ENCODE assay signal across 23 cellular contexts in genomic region chr3:190764231-190764630, GRCh38.
DNase-seq lines count a peak whose midpoint lies in the region; ATAC-seq and TF ChIP-seq lines count a peak whose summit lies in the region.
"Had no signal": no experiment of that assay in that cellular context is flagged by ENCODE, and none has a peak within 500 bp of the region (broad histone marks: within the 10 kb centered on the region; RNA-seq: fewer than 3 reads in every experiment).

No MANE protein-coding gene starts in this region.

- H3K9me3 Mint-ChIP-seq in activated naive CD4-positive, alpha-beta T cell treated with anti-CD3 and anti-CD28 coated beads, Interleukin-2, amount 10 ng/mL, durations not matched to agents 7 days and 5 days: no peaks in the 10 kb centered on the region

- H3K27ac Mint-ChIP-seq in activated naive CD4-positive, alpha-beta T cell treated with anti-CD3 and anti-CD28 coated beads, Interleukin-2, amount 10 ng/mL, durations not matched to agents 7 days and 5 days: no peak overlapping the region
- H3K27ac Mint-ChIP-seq: CD14-positive monocyte; CD4-positive, alpha-beta memory T cell; CD4-positive, CD25-positive, alpha-beta regulatory T cell; CD8-positive, alpha-beta memory T cell had no signal

- POLR2A ChIA-PET in A673 (lab: Charles Lee; ENCODE audit: low non-redundant PET): no interaction called here

- no peak for TF ChIP-seq CTCF in A673 (conservative IDR thresholded peaks at IDR 0.05; ENCODE audit: low read depth, low read length)

- DNase-seq in A673 (ENCODE audit: low spot score) (peak; percentile 47), NCI-H526 treated with DMSO at 0.1 percent for 48 hours (lab: John Stamatoyannopoulos, UW) (peak; percentile 43), NCI-H1092 (lab: John Stamatoyannopoulos, UW) (no peak)
- no peak for DNase-seq in activated naive CD4-positive, alpha-beta T cell treated with anti-CD3 and anti-CD28 coated beads, Interleukin-2, amount 10 ng/mL, durations not matched to agents 7 days and 5 days
- DNase-seq: 8988T; ACHN; BE2C; C1 segment of cervical spinal cord; CD4-positive, alpha-beta memory T cell; CD4-positive, CD25-positive, alpha-beta regulatory T cell; CD8-positive, alpha-beta memory T cell; COR-L47; DMS 273 treated with DMSO at 0.1 percent for 48 hours; DMS153; DMS53; DMS79; DND-41; EL; GDM1 had no signal

- H3K27me3 ChIP-seq in A673 (replicated peaks; ENCODE audit: insufficient read depth, low read depth, low read length, poor library complexity): no peaks in the 10 kb centered on the region
- H3K27me3 ChIP-seq: BE2C, BLaER1 had no signal

- H3K36me3 ChIP-seq in A673 (ENCODE audit: insufficient read depth, low read length, poor library complexity, severe bottlenecking): no peaks in the 10 kb centered on the region
- H3K36me3 ChIP-seq: BE2C, BLaER1 had no signal

- ATAC-seq in GM18519 (IDR thresholded peaks at IDR 0.05; ENCODE audit: low FRiP score, unreplicated experiment): no peak
- ATAC-seq: GM12878 had no signal

- H3K4me3 ChIP-seq in A673 (ENCODE audit: low read depth, low read length, poor library complexity, severe bottlenecking): no peak overlapping the region
- H3K4me3 ChIP-seq: BLaER1, GM12878 had no signal

- CTCF ChIA-PET in A673 (lab: Charles Lee): no interaction called here
- CTCF ChIA-PET in activated naive CD4-positive, alpha-beta T cell treated with anti-CD3 and anti-CD28 coated beads, Interleukin-2, amount 10 ng/mL, durations not matched to agents 7 days and 5 days (lab: Charles Lee): no interaction called here

- no peaks in the 10 kb centered on the region for H3K27me3 Mint-ChIP-seq in activated naive CD4-positive, alpha-beta T cell treated with anti-CD3 and anti-CD28 coated beads, Interleukin-2, amount 10 ng/mL, durations not matched to agents 7 days and 5 days
- H3K27me3 Mint-ChIP-seq: CD4-positive, alpha-beta memory T cell; CD4-positive, CD25-positive, alpha-beta regulatory T cell; CD8-positive, alpha-beta memory T cell had no signal

- no peaks in the 10 kb centered on the region for H3K4me1 Mint-ChIP-seq in activated naive CD4-positive, alpha-beta T cell treated with anti-CD3 and anti-CD28 coated beads, Interleukin-2, amount 10 ng/mL, durations not matched to agents 7 days and 5 days
- H3K4me1 Mint-ChIP-seq: CD14-positive monocyte; CD4-positive, alpha-beta memory T cell; CD4-positive, CD25-positive, alpha-beta regulatory T cell; CD8-positive, alpha-beta memory T cell had no signal

- no peak overlapping the region for H3K4me3 Mint-ChIP-seq in activated naive CD4-positive, alpha-beta T cell treated with anti-CD3 and anti-CD28 coated beads, Interleukin-2, amount 10 ng/mL, durations not matched to agents 7 days and 5 days
- H3K4me3 Mint-ChIP-seq: CD14-positive monocyte; CD4-positive, alpha-beta memory T cell; CD4-positive, CD25-positive, alpha-beta regulatory T cell; CD8-positive, alpha-beta memory T cell had no signal

- BruUV-seq in A673 (replicated peaks; lab: Mats Ljungman, UMichigan): no TSS peak

- H3K9me3 ChIP-seq in A673 (ENCODE audit: low read depth, low read length, poor library complexity, severe bottlenecking): no peaks in the 10 kb centered on the region
- H3K9me3 ChIP-seq: BE2C, BLaER1 had no signal

- H3K36me3 Mint-ChIP-seq in activated naive CD4-positive, alpha-beta T cell treated with anti-CD3 and anti-CD28 coated beads, Interleukin-2, amount 10 ng/mL, durations not matched to agents 7 days and 5 days: no peaks in the 10 kb centered on the region
- H3K36me3 Mint-ChIP-seq: CD14-positive monocyte; CD4-positive, alpha-beta memory T cell; CD4-positive, CD25-positive, alpha-beta regulatory T cell; CD8-positive, alpha-beta memory T cell had no signal

- intact Hi-C loops in A673 (cut with micrococcal nuclease; ENCODE audit: unreplicated experiment): no loop called here

- H3K4me1 ChIP-seq in A673 (ENCODE audit: insufficient read depth, low read length, poor library complexity, severe bottlenecking): peaks cover 13% of the 10 kb centered on the region
- H3K4me1 ChIP-seq: BE2C, BLaER1 had no signal

- H3K27ac ChIP-seq in A673 (ENCODE audit: low read depth, low read length, poor library complexity, severe bottlenecking): peak overlapping the region; percentile 53
- H3K27ac ChIP-seq: BLaER1 had no signal

Comparison
In these comparisons a context has a peak if more than half of its experiments do, and no peak if none do; other contexts are left out.
1. DNase-seq: peak in A673 (single experiment) and NCI-H526 treated with DMSO at 0.1 percent for 48 hours (single experiment); none in activated naive CD4-positive, alpha-beta T cell treated with anti-CD3 and anti-CD28 coated beads, Interleukin-2, amount 10 ng/mL, durations not matched to agents 7 days and 5 days (single experiment) and NCI-H1092 (single experiment).